In the genomic region with DNA sequence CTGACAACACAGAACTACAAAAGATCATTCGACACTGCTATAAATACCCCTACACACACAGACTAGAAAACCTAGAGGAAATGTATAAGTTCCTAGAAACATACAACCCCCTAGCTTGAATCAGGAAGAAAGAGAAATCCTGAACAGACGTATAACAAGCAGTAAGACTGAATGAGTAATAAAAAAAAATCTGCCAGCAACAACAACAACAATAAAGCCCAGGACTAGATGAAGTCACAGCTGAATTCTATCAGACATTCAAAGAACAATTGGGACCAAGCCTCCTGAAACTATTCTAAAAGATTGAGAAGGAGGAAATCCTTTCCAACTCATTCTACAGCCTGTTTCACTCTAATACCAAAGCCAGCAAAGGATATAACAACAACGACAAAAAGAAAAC, we compare ENCODE assay signal across 4 cellular contexts.
"Had no signal": no experiment of that assay in that cellular context is flagged by ENCODE, and none has a peak within 500 bp of the region (broad histone marks: within the 10 kb centered on the region; RNA-seq: fewer than 3 reads in every experiment).

No MANE protein-coding gene starts in this region.

- DNase-seq: GM23248, H9, HCEC 1CT, IMR-90 had no signal

- H3K4me3 Mint-ChIP-seq: H9 had no signal

- H3K27ac Mint-ChIP-seq: H9 had no signal

- H3K4me3 ChIP-seq: GM23248 had no signal
